27 cellular contexts compared by ENCODE assay signal in the genomic region with DNA sequence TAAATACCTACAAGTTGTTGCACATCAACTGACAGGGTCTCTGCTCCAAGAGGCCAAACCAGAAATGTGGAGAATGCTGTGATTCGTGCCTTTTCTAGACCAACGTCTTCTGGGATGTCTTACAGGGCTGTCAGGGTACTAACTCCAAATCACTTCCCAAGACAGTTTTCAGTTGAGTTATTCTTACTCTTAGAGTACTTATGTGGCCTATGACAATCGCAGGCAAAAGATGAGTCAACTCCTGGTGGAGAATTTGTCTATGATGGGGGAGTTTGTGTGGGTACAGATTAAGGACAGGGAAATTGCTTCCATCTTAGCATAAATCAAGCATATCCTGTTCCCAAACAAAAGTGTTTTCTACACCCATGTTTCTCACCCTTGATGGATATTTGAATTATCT.
"Had no signal": no experiment of that assay in that cellular context is flagged by ENCODE, and none has a peak within 500 bp of the region (broad histone marks: within the 10 kb centered on the region; RNA-seq: fewer than 3 reads in every experiment).

No MANE protein-coding gene starts in this region.

- H3K4me1 ChIP-seq: adrenal gland, ascending aorta, heart right ventricle, left lung, lower lobe of right lung, pancreas, psoas muscle, sigmoid colon, spleen, tibial nerve had no signal

- H3K36me3 Mint-ChIP-seq: activated naive CD8-positive, alpha-beta T cell treated with anti-CD3 and anti-CD28 coated beads for 36 hours; T-cell had no signal

- ATAC-seq: activated T-cell treated with anti-CD3 and anti-CD28 coated beads, Interleukin-2, amount 50 U/mL, for 72 hours; heart right ventricle; left lung; lower lobe of right lung; mucosa of descending colon; pancreas; psoas muscle; T-cell had no signal

- H3K27me3 ChIP-seq: adrenal gland, ascending aorta, brain microvascular endothelial cell, dorsolateral prefrontal cortex, heart right ventricle, left lung, pancreas, sigmoid colon, spleen, tibial nerve had no signal

- H3K27me3 Mint-ChIP-seq: activated naive CD8-positive, alpha-beta T cell treated with anti-CD3 and anti-CD28 coated beads for 36 hours; T-cell had no signal

- H3K9me3 ChIP-seq: adrenal gland, ascending aorta, heart right ventricle, lower lobe of right lung, mucosa of descending colon, pancreas, psoas muscle, sigmoid colon, tibial nerve had no signal

- H3K27ac ChIP-seq: adrenal gland, ascending aorta, brain microvascular endothelial cell, coronary artery, heart right ventricle, left lung, lower lobe of right lung, pancreas, psoas muscle, sigmoid colon, spleen, tibial nerve, VCaP had no signal

- H3K36me3 ChIP-seq: adrenal gland, ascending aorta, brain microvascular endothelial cell, heart right ventricle, left lung, lower lobe of right lung, pancreas, sigmoid colon, spleen, tibial nerve had no signal

- H3K4me1 Mint-ChIP-seq: activated naive CD8-positive, alpha-beta T cell treated with anti-CD3 and anti-CD28 coated beads for 36 hours; T-cell had no signal

- H3K4me3 Mint-ChIP-seq: activated naive CD8-positive, alpha-beta T cell treated with anti-CD3 and anti-CD28 coated beads for 36 hours; activated T-cell treated with anti-CD3 and anti-CD28 coated beads, Interleukin-2, amount 50 U/mL, for 72 hours; T-cell had no signal

- H3K4me3 ChIP-seq: adrenal gland, ascending aorta, coronary artery, dorsolateral prefrontal cortex, heart right ventricle, left lung, lower lobe of right lung, mucosa of descending colon, pancreas, psoas muscle, sigmoid colon, spleen, tibial nerve had no signal

- H3K27ac Mint-ChIP-seq: activated naive CD8-positive, alpha-beta T cell treated with anti-CD3 and anti-CD28 coated beads for 36 hours; activated T-cell treated with anti-CD3 and anti-CD28 coated beads, Interleukin-2, amount 50 U/mL, for 72 hours; T-cell had no signal

- DNase-seq: activated CD4-positive, alpha-beta T cell treated with anti-CD3 and anti-CD28 coated beads for 4 hours; activated CD4-positive, alpha-beta T cell treated with anti-CD3 and anti-CD28 coated beads, Interleukin-2, amount 50 U/mL, for 4 hours; activated naive CD4-positive, alpha-beta T cell treated with Interleukin-2 at 50 U/mL for 16 hours; activated naive CD8-positive, alpha-beta T cell treated with anti-CD3 and anti-CD28 coated beads for 36 hours; activated T-cell treated with anti-CD3 and anti-CD28 coated beads for 4 hours; activated T-cell treated with anti-CD3 and anti-CD28 coated beads, Interleukin-2, amount 50 U/mL, for 72 hours; adrenal gland; brain microvascular endothelial cell; dorsolateral prefrontal cortex; effector memory CD4-positive, alpha-beta T cell; erythroblast; foreskin fibroblast; heart right ventricle; kidney glomerular epithelial cell; left lung; lower lobe of right lung; mucosa of descending colon; pancreas; psoas muscle; sigmoid colon; spleen; stimulated activated naive CD4-positive, alpha-beta T cell; T-cell had no signal

- FAIRE-seq: pancreas had no signal
